7 cellular contexts compared by ENCODE assay signal in the genomic region with DNA sequence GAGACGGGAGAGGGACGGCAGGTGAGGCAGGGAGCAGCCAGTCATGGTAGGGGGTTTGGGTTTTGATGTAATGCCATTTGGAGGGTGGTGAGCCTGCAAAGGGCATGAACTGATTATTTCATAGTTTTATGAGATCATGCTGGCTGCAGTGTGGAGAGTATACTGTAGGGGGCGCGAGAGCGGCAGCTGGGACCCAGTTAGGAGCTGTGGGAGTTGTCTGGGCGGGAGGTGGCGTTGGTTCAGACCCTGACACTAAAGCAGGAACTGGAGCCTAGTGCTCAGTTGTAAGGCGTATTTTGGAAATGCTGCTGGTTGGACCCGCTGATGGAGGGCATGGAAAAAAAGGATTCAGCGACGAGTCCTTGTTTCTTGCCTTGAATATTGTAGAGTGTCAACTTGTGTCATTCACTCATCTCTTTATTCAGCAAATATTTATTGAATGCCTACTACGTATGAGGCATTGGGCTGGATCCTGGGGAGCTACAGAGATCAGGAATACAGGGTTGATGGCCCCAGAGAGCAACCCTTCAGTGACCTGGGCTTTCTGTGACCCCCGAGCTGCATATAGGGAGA. TPM values are rescaled to one million over a fixed set of nuclear protein-coding genes. Genes with fewer than 3 reads are reported as not detected.
DNase-seq lines count a peak whose midpoint lies in the region; ATAC-seq and TF ChIP-seq lines count a peak whose summit lies in the region.

No MANE protein-coding gene starts in this region.

- H3K9me2 ChIP-seq in OCI-LY1 (ENCODE audit: low read depth, low read length), result no peaks in the 10 kb centered on the region

- no peaks in the 10 kb centered on the region for H3K27me3 Mint-ChIP-seq in natural killer cell treated with Interleukin-12 subunit alpha and Interleukin-12 subunit beta and Interleukin-15 and Interleukin-18, amount 100 ng/mL, for 72 hours

- H3K9me3 ChIP-seq in OCI-LY1 (ENCODE audit: low read length) (no peaks in the 10 kb centered on the region), esophagus muscularis mucosa (peaks cover 0 to 6% (median 3%) of the 10 kb centered on the region in 4 donors)

- H3F3A ChIP-seq in OCI-LY1 (ENCODE audit: insufficient read depth, low read length), result no peaks in the 10 kb centered on the region

- H2AFZ ChIP-seq in OCI-LY1 (ENCODE audit: low read length), result no peak overlapping the region

- no peak overlapping the region for H3K4me3 ChIP-seq in OCI-LY1 (ENCODE audit: low read depth, low read length, poor library complexity, severe bottlenecking)
- H3K4me3 ChIP-seq in esophagus muscularis mucosa, result no peak overlapping the region

- H3K27me3 ChIP-seq in OCI-LY1 (ENCODE audit: insufficient read depth, low read length) (no peaks in the 10 kb centered on the region), esophagus muscularis mucosa (peaks cover 0 to 3% (median 0%) of the 10 kb centered on the region in 4 donors)

- H3K4me1 Mint-ChIP-seq in natural killer cell treated with Interleukin-12 subunit alpha and Interleukin-12 subunit beta and Interleukin-15 and Interleukin-18, amount 100 ng/mL, for 72 hours (ENCODE audit: low read depth in 2 of 2), result peaks cover 10 to 14% of the 10 kb centered on the region in 2 donors

- peak overlapping the region in 1 of 2 donors; percentile 65 for H3K27ac Mint-ChIP-seq in natural killer cell treated with Interleukin-12 subunit alpha and Interleukin-12 subunit beta and Interleukin-15 and Interleukin-18, amount 100 ng/mL, for 72 hours

- intact Hi-C loops in esophagus muscularis mucosa (cut with DNase I), result loop anchor here (1.0 kb wide), 2 partner anchors 191 to 278 kb away; no protein-coding TSS in a partner anchor

- no peaks in the 10 kb centered on the region for H3K36me3 Mint-ChIP-seq in natural killer cell treated with Interleukin-12 subunit alpha and Interleukin-12 subunit beta and Interleukin-15 and Interleukin-18, amount 100 ng/mL, for 72 hours

- H3K4me1 ChIP-seq in OCI-LY1 (ENCODE audit: insufficient read depth, low read length, severe bottlenecking) (peaks cover 12% of the 10 kb centered on the region), esophagus muscularis mucosa (peaks cover 0 to 11% (median 8%) of the 10 kb centered on the region in 4 donors)

- H4K20me1 ChIP-seq in OCI-LY1 (ENCODE audit: insufficient read depth, low read length), result no peaks in the 10 kb centered on the region

- TF ChIP-seq CTCF in OCI-LY1 (IDR thresholded peaks at IDR 0.05; ENCODE audit: low read length) (peak; percentile 94), esophagus muscularis mucosa (IDR thresholded peaks at IDR 0.05) (peak; percentile 95 to 98 (median 95))

- H3K4me2 ChIP-seq in OCI-LY1 (ENCODE audit: low read length), result no peak overlapping the region

- ATAC-seq in GM18502 (IDR thresholded peaks at IDR 0.05; ENCODE audit: poor library complexity, unreplicated experiment) (peak; percentile 82), HG03097 (IDR thresholded peaks at IDR 0.05; ENCODE audit: low FRiP score, unreplicated experiment) (peak; percentile 68)
- peak; percentile 91 to 95 for ATAC-seq in natural killer cell treated with Interleukin-12 subunit alpha and Interleukin-12 subunit beta and Interleukin-15 and Interleukin-18, amount 100 ng/mL, for 72 hours

- no peak for TF ChIP-seq POLR2A in esophagus muscularis mucosa (IDR thresholded peaks at IDR 0.05; ENCODE audit: low read depth)

- no peak for TF ChIP-seq EP300 in esophagus muscularis mucosa (IDR thresholded peaks at IDR 0.05)

- H3K4me3 Mint-ChIP-seq in natural killer cell treated with Interleukin-12 subunit alpha and Interleukin-12 subunit beta and Interleukin-15 and Interleukin-18, amount 100 ng/mL, for 72 hours, result no peak overlapping the region

- H3K79me2 ChIP-seq in OCI-LY1 (ENCODE audit: insufficient read depth, low read length), result no peaks in the 10 kb centered on the region

- H3K27ac ChIP-seq in OCI-LY1 (ENCODE audit: low read depth, low read length, poor library complexity, severe bottlenecking) (no peak overlapping the region), esophagus muscularis mucosa (replicated peaks in 1 of 4) (no peak overlapping the region)

- no peaks in the 10 kb centered on the region for H3K36me3 ChIP-seq in OCI-LY1 (ENCODE audit: insufficient read depth, low read length)
- no peaks in the 10 kb centered on the region for H3K36me3 ChIP-seq in esophagus muscularis mucosa

- DNase-seq in activated T-cell treated with anti-CD3 and anti-CD28 coated beads for 24 hours (ENCODE audit: low read depth) (peak; percentile 72), esophagus muscularis mucosa (ENCODE audit: extremely low spot score) (peak; percentile 94)
- peak; percentile 87 for DNase-seq in natural killer cell treated with Interleukin-12 subunit alpha and Interleukin-12 subunit beta and Interleukin-15 and Interleukin-18, amount 100 ng/mL, for 72 hours (ENCODE audit: low spot score)
- DNase-seq in stimulated activated naive CD4-positive, alpha-beta T cell treated with Interleukin-2 at 50 U/mL for 16 hours (lab: John Stamatoyannopoulos, UW), result peak; percentile 71

- H3K9ac ChIP-seq in OCI-LY1 (ENCODE audit: low read length), result no peak overlapping the region

- WGBS in esophagus muscularis mucosa, result 11% methylated on average over 13 of the region's 13 CpGs

- H3K9me3 Mint-ChIP-seq in natural killer cell treated with Interleukin-12 subunit alpha and Interleukin-12 subunit beta and Interleukin-15 and Interleukin-18, amount 100 ng/mL, for 72 hours, result no peaks in the 10 kb centered on the region

RNA-seq across cellular contexts. Expression of a gene that starts 23.7 kb away (rescaled TPM):
- 1 to 10 TPM; 2.5 to 7.1 (median 3.7) TPM for total RNA-seq in esophagus muscularis mucosa
- 10 to 100 TPM in 1 of 2 donors, 1 to 10 TPM in 1; 7.3 to 12.0 TPM for total RNA-seq in natural killer cell treated with Interleukin-12 subunit alpha and Interleukin-12 subunit beta and Interleukin-15 and Interleukin-18, amount 100 ng/mL, for 72 hours
